ENCODE assay signal across 14 cellular contexts in genomic region chr10:129956902-129957673, GRCh38. TPM values are rescaled to one million over a fixed set of nuclear protein-coding genes. Genes with fewer than 3 reads are reported as not detected.
DNase-seq lines count a peak whose midpoint lies in the region; ATAC-seq and TF ChIP-seq lines count a peak whose summit lies in the region.
"Had no signal": no experiment of that assay in that cellular context is flagged by ENCODE, and none has a peak within 500 bp of the region (broad histone marks: within the 10 kb centered on the region; RNA-seq: fewer than 3 reads in every experiment).

No MANE protein-coding gene starts in this region.

- peaks cover 4% of the 10 kb centered on the region for H3K4me1 ChIP-seq in mesendoderm (ENCODE audit: control insufficient read depth, low read depth, low read length)

- no peak overlapping the region for H4K8ac ChIP-seq in mesendoderm (ENCODE audit: low read depth, low read length)

- peaks cover 27% of the 10 kb centered on the region for H3K27me3 ChIP-seq in mesendoderm (ENCODE audit: insufficient read depth, low read length, poor library complexity)

- POLR2A ChIA-PET in WTC11 (lab: Charles Lee) = no interaction called here

- H2BK5ac ChIP-seq in mesendoderm (ENCODE audit: low read length) = no peak overlapping the region

- ATAC-seq in left ventricle myocardium superior = no peak
- peak; percentile 7; the same call in 1 of the 2 replicates for ATAC-seq in WTC11
- no peak for ATAC-seq in HG03280 (IDR thresholded peaks at IDR 0.05; ENCODE audit: unreplicated experiment)
- ATAC-seq in HG03139 (IDR thresholded peaks at IDR 0.05; ENCODE audit: unreplicated experiment) = no peak
- ATAC-seq: activated CD8-positive, alpha-beta T cell treated with anti-CD3 and anti-CD28 coated beads, Interleukin-2, amount 10 ng/mL, durations not matched to agents 7 days and 5 days; pancreas had no signal

- intact Hi-C loops in cardiac septum (cut with DNase I) (no loop called here), left ventricle myocardium superior (cut with micrococcal nuclease) (no loop called here)

- H3K27ac Mint-ChIP-seq in WTC11 (peak overlapping the region; percentile 83), type B pancreatic cell (peak overlapping the region; percentile 43)
- no peak overlapping the region for H3K27ac Mint-ChIP-seq in activated naive CD8-positive, alpha-beta T cell treated with anti-CD3 and anti-CD28 coated beads for 36 hours
- H3K27ac Mint-ChIP-seq: activated CD8-positive, alpha-beta T cell treated with anti-CD3 and anti-CD28 coated beads, Interleukin-2, amount 10 ng/mL, durations not matched to agents 7 days and 5 days; dendritic cell treated with granulocyte-macrophage colony-stimulating factor and Interleukin-4, amounts not matched to agents 40 ng/mL and 50 ng/mL, for 4 days had no signal

- no peaks in the 10 kb centered on the region for H3K36me3 ChIP-seq in mesendoderm (ENCODE audit: control insufficient read depth, insufficient read depth, low read length)
- H3K36me3 ChIP-seq: ascending aorta, pancreas had no signal

- no CpG with 5 or more reads among the region's 18 CpGs for WGBS in mesendoderm (ENCODE audit: extremely low coverage, insufficient coverage, low lambda C conversion rate)

- TF ChIP-seq CTCF in WTC11 (IDR thresholded peaks at IDR 0.05) (no peak), type B pancreatic cell (conservative IDR thresholded peaks at IDR 0.05) (no peak)

- H3K36me3 Mint-ChIP-seq in WTC11 = no peaks in the 10 kb centered on the region
- H3K36me3 Mint-ChIP-seq in type B pancreatic cell = peaks cover 3% of the 10 kb centered on the region
- no peaks in the 10 kb centered on the region for H3K36me3 Mint-ChIP-seq in activated naive CD8-positive, alpha-beta T cell treated with anti-CD3 and anti-CD28 coated beads for 36 hours

- H3K27ac ChIP-seq in mesendoderm (ENCODE audit: low read depth, low read length) = no peak overlapping the region
- H3K27ac ChIP-seq: ascending aorta, pancreas had no signal

- H4K5ac ChIP-seq in mesendoderm (ENCODE audit: low read length) = no peak overlapping the region

- H3K9me3 Mint-ChIP-seq in WTC11 = no peaks in the 10 kb centered on the region
- no peaks in the 10 kb centered on the region for H3K9me3 Mint-ChIP-seq in type B pancreatic cell
- no peaks in the 10 kb centered on the region for H3K9me3 Mint-ChIP-seq in activated naive CD8-positive, alpha-beta T cell treated with anti-CD3 and anti-CD28 coated beads for 36 hours
- H3K9me3 Mint-ChIP-seq: dendritic cell treated with granulocyte-macrophage colony-stimulating factor and Interleukin-4, amounts not matched to agents 40 ng/mL and 50 ng/mL, for 4 days had no signal

- H3K79me2 ChIP-seq in mesendoderm (ENCODE audit: control insufficient read depth, insufficient read depth, low read length) = no peaks in the 10 kb centered on the region

- CTCF ChIA-PET in WTC11 (lab: Charles Lee) = interaction anchor here (0.6 to 2.7 kb wide), 6 partner anchors 12 to 150 kb away, joined by 3 to 6 read pairs (median 3); no protein-coding TSS in a partner anchor

- H3K18ac ChIP-seq in mesendoderm (ENCODE audit: low read length) = no peak overlapping the region

- no peak overlapping the region for H3K9ac ChIP-seq in mesendoderm (ENCODE audit: low read length)

- no peaks in the 10 kb centered on the region for H3K79me1 ChIP-seq in mesendoderm (ENCODE audit: low read length)

- H2BK120ac ChIP-seq in mesendoderm (ENCODE audit: low read depth, low read length) = no peak overlapping the region

- H3K4me3 ChIP-seq in mesendoderm (ENCODE audit: low read length) = no peak overlapping the region
- H3K4me3 ChIP-seq: ascending aorta, pancreas had no signal

- peaks cover 66% of the 10 kb centered on the region for H3K4me1 Mint-ChIP-seq in WTC11
- peaks cover 54% of the 10 kb centered on the region for H3K4me1 Mint-ChIP-seq in type B pancreatic cell (ENCODE audit: unreplicated experiment)
- peaks cover 16% of the 10 kb centered on the region for H3K4me1 Mint-ChIP-seq in activated naive CD8-positive, alpha-beta T cell treated with anti-CD3 and anti-CD28 coated beads for 36 hours

- H3K23ac ChIP-seq in mesendoderm (ENCODE audit: low read length) = no peak overlapping the region

- H3K27me3 Mint-ChIP-seq in WTC11 (ENCODE audit: low read depth) (peaks cover 88% of the 10 kb centered on the region), type B pancreatic cell (peaks cover 85% of the 10 kb centered on the region)
- H3K27me3 Mint-ChIP-seq in activated naive CD8-positive, alpha-beta T cell treated with anti-CD3 and anti-CD28 coated beads for 36 hours = peaks cover 87% of the 10 kb centered on the region

- no peak overlapping the region for H3K56ac ChIP-seq in mesendoderm (ENCODE audit: low read length)

- H2AK5ac ChIP-seq in mesendoderm (ENCODE audit: low read length) = no peak overlapping the region

- no peak overlapping the region for H3K4me2 ChIP-seq in mesendoderm (ENCODE audit: low read length)

- no peak overlapping the region for H2BK15ac ChIP-seq in mesendoderm (replicated peaks; ENCODE audit: low read depth)

- no peak overlapping the region for H3K4ac ChIP-seq in mesendoderm (ENCODE audit: low read depth, low read length)

- peak; percentile 46 for DNase-seq in cardiac septum (ENCODE audit: low spot score)
- no peak for DNase-seq in left ventricle myocardium superior
- DNase-seq in WTC11 (ENCODE audit: low spot score) = no peak
- peak; percentile 74 for DNase-seq in mesendoderm
- DNase-seq in type B pancreatic cell (ENCODE audit: extremely low spot score, unreplicated experiment) = no peak
- DNase-seq in activated naive CD8-positive, alpha-beta T cell treated with anti-CD3 and anti-CD28 coated beads for 36 hours = no peak
- DNase-seq: activated CD8-positive, alpha-beta T cell treated with anti-CD3 and anti-CD28 coated beads, Interleukin-2, amount 10 ng/mL, durations not matched to agents 7 days and 5 days; NCI-H187; pancreas; stimulated activated CD4-positive, alpha-beta T cell treated with anti-CD3 and anti-CD28 coated beads, Interleukin-15, amount 100 ng/mL, for 24 hours had no signal

- H3K4me3 Mint-ChIP-seq in WTC11 (peak overlapping the region; percentile 59), type B pancreatic cell (peak overlapping the region; percentile 71)
- H3K4me3 Mint-ChIP-seq in activated naive CD8-positive, alpha-beta T cell treated with anti-CD3 and anti-CD28 coated beads for 36 hours = no peak overlapping the region
- H3K4me3 Mint-ChIP-seq: activated CD8-positive, alpha-beta T cell treated with anti-CD3 and anti-CD28 coated beads, Interleukin-2, amount 10 ng/mL, durations not matched to agents 7 days and 5 days; dendritic cell treated with granulocyte-macrophage colony-stimulating factor and Interleukin-4, amounts not matched to agents 40 ng/mL and 50 ng/mL, for 4 days had no signal

TF ChIP-seq in WTC11, 78 proteins besides CTCF, POLR2A, EP300 and RAD21:
- no peak for TF ChIP-seq MLX (CRISPR knock-in tag; IDR thresholded peaks at IDR 0.05)
- TF ChIP-seq, protein P1, sequence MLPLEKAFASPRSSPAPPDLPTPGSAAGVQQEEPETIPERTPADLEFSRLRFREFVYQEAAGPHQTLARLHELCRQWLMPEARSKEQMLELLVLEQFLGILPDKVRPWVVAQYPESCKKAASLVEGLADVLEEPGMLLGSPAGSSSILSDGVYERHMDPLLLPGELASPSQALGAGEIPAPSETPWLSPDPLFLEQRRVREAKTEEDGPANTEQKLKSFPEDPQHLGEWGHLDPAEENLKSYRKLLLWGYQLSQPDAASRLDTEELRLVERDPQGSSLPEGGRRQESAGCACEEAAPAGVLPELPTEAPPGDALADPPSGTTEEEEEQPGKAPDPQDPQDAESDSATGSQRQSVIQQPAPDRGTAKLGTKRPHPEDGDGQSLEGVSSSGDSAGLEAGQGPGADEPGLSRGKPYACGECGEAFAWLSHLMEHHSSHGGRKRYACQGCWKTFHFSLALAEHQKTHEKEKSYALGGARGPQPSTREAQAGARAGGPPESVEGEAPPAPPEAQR (CRISPR knock-in tag; IDR thresholded peaks at IDR 0.05) = no peak
- no peak for TF ChIP-seq ETV6 (CRISPR knock-in tag; IDR thresholded peaks at IDR 0.05)
TF ChIP-seq in WTC11: peak in this region for 0.

RNA-seq across cellular contexts. Expression of gene EBF3, which starts 7.0 kb away (rescaled TPM):
- total RNA-seq in cardiac septum = 5.8 TPM
- total RNA-seq in left ventricle myocardium superior = 7.1 TPM
- 1.1 to 1.2 TPM (median 1.1 TPM) in 3 replicates for total RNA-seq in WTC11 (2021)
- polyA plus RNA-seq in mesendoderm (2013, experiment 1 of 2) = 0.87 TPM
- 0.76 TPM for polyA plus RNA-seq in mesendoderm (2013, experiment 2 of 2)
- 0.81 and 26.1 TPM in 2 replicates for total RNA-seq in type B pancreatic cell (ENCODE audit: low replicate concordance)
- total RNA-seq in activated naive CD8-positive, alpha-beta T cell treated with anti-CD3 and anti-CD28 coated beads for 36 hours = not detected
- total RNA-seq: activated CD8-positive, alpha-beta T cell treated with anti-CD3 and anti-CD28 coated beads, Interleukin-2, amount 10 ng/mL, durations not matched to agents 7 days and 5 days had no signal

Comparison
In these comparisons a context has a peak if more than half of its experiments do, and no peak if none do; other contexts are left out.
1. DNase-seq: peak in cardiac septum (single experiment) and mesendoderm (single experiment); none in left ventricle myocardium superior (single experiment), WTC11 (single experiment), type B pancreatic cell (single experiment) and activated naive CD8-positive, alpha-beta T cell treated with anti-CD3 and anti-CD28 coated beads for 36 hours (single experiment).